In genomic region chr1:156900019-156900718, GRCh38 we compare ENCODE assay signal across 1 cellular context.
TF ChIP-seq lines count a peak whose summit lies in the region.

No MANE protein-coding gene starts in this region.

TF ChIP-seq in H1, 55 proteins besides CTCF, POLR2A, EP300 and RAD21:
- TF ChIP-seq RFX5 (IDR thresholded peaks at IDR 0.05; ENCODE audit: borderline replicate concordance, low read depth, low read length) (no peak), TAF1 (IDR thresholded peaks at IDR 0.05; ENCODE audit: low read depth, low read length) (no peak)
TF ChIP-seq in H1: peak in this region for 0.
